ENCODE assay signal across 8 cellular contexts in genomic region chr12:131828671-131829350, GRCh38. TPM values are rescaled to one million over a fixed set of nuclear protein-coding genes. Genes with fewer than 3 reads are reported as not detected.
A peak's percentile ranks its signal among the peaks of the same experiment; 100 is the strongest.
DNase-seq lines count a peak whose midpoint lies in the region; ATAC-seq and TF ChIP-seq lines count a peak whose summit lies in the region.

No MANE protein-coding gene starts in this region.

- peak in 1 of 4 donors; percentile 23 for ATAC-seq in psoas muscle
- ATAC-seq in HG02938 (IDR thresholded peaks at IDR 0.05; ENCODE audit: unreplicated experiment), result no peak

- peaks cover 5% of the 10 kb centered on the region for H3K4me1 ChIP-seq in psoas muscle

- H3K36me3 Mint-ChIP-seq in T-helper 1 cell treated with Interleukin-12 subunit alpha and Interleukin-12 subunit beta and Interleukin-4 antibody, amounts not matched to agents 30 μg/mL and 1 μg/mL, for 36 hours (ENCODE audit: low read depth), result no peaks in the 10 kb centered on the region

- H3K9me3 ChIP-seq in psoas muscle, result no peaks in the 10 kb centered on the region

- peak overlapping the region; percentile 59 for H3K4me3 Mint-ChIP-seq in T-helper 1 cell treated with Interleukin-12 subunit alpha and Interleukin-12 subunit beta and Interleukin-4 antibody, amounts not matched to agents 30 μg/mL and 1 μg/mL, for 36 hours

- H3K27ac Mint-ChIP-seq in T-helper 1 cell treated with Interleukin-12 subunit alpha and Interleukin-12 subunit beta and Interleukin-4 antibody, amounts not matched to agents 30 μg/mL and 1 μg/mL, for 36 hours, result no peak overlapping the region

- H3K36me3 ChIP-seq in psoas muscle (ENCODE audit: insufficient read depth in 1 of 2, low read depth in 1 of 2), result no peaks in the 10 kb centered on the region

- H3K4me3 ChIP-seq in fibroblast of villous mesenchyme (ENCODE audit: low read depth, low read length) (peak overlapping the region; percentile 64), psoas muscle (peak overlapping the region; percentile 64)

- 1% methylated on average over 37 to 64 of the region's 64 CpGs for WGBS in psoas muscle, 3 donors

- no peaks in the 10 kb centered on the region for H3K9me3 Mint-ChIP-seq in T-helper 1 cell treated with Interleukin-12 subunit alpha and Interleukin-12 subunit beta and Interleukin-4 antibody, amounts not matched to agents 30 μg/mL and 1 μg/mL, for 36 hours

- peak overlapping the region; percentile 11; the same call in 1 of the 2 replicates for H3K27ac ChIP-seq in VCaP
- no peak overlapping the region for H3K27ac ChIP-seq in psoas muscle

- no peaks in the 10 kb centered on the region for H3K4me1 Mint-ChIP-seq in T-helper 1 cell treated with Interleukin-12 subunit alpha and Interleukin-12 subunit beta and Interleukin-4 antibody, amounts not matched to agents 30 μg/mL and 1 μg/mL, for 36 hours (ENCODE audit: low read depth)

- intact Hi-C loops in psoas muscle (cut with DNase I), result loop anchor here in 1 of 2 donors (10.0 kb wide), 1 partner anchor 914 kb away; no protein-coding TSS in a partner anchor

- H3K27me3 ChIP-seq in psoas muscle (ENCODE audit: insufficient read depth in 3 of 3, low read length in 2 of 3), result peaks cover 0 to 75% (median 7%) of the 10 kb centered on the region in 3 donors

- DNase-seq in T-helper 1 cell (no peak), fibroblast of villous mesenchyme (ENCODE audit: low read depth) (peak; percentile 13), psoas muscle (peak in 1 of 2 donors; percentile 69), amniotic stem cell (lab: John Stamatoyannopoulos, UW) (no peak), mucosa of gallbladder (ENCODE audit: low spot score) (no peak)

- TF ChIP-seq CTCF in VCaP (conservative IDR thresholded peaks at IDR 0.05) (no peak; the same call in 1 of the 2 replicates), fibroblast of villous mesenchyme (IDR thresholded peaks at IDR 0.05; ENCODE audit: insufficient read depth, low read depth, low read length) (no peak), psoas muscle (IDR thresholded peaks at IDR 0.05) (no peak)

- H3K27me3 Mint-ChIP-seq in T-helper 1 cell treated with Interleukin-12 subunit alpha and Interleukin-12 subunit beta and Interleukin-4 antibody, amounts not matched to agents 30 μg/mL and 1 μg/mL, for 36 hours (ENCODE audit: low read depth), result peaks cover 46% of the 10 kb centered on the region

RNA-seq across cellular contexts. Expression of gene MMP17, which starts 0.6 kb away (rescaled TPM):
- total RNA-seq in fibroblast of villous mesenchyme, result 8.6 and 13.9 TPM in 2 replicates
- total RNA-seq in psoas muscle, result 1 to 10 TPM; 1.0 to 1.4 (median 1.3) TPM
- under 1 TPM; 0.64 to 0.91 (median 0.81) TPM for polyA plus RNA-seq in psoas muscle
- 4.3 TPM for total RNA-seq in mucosa of gallbladder
